In genomic region chr3:43882976-43883680, GRCh38 we compare ENCODE assay signal across 18 cellular contexts.
DNase-seq lines count a peak whose midpoint lies in the region; ATAC-seq, FAIRE-seq and TF ChIP-seq lines count a peak whose summit lies in the region.
"Had no signal": no experiment of that assay in that cellular context is flagged by ENCODE, and none has a peak within 500 bp of the region (broad histone marks: within the 10 kb centered on the region; RNA-seq: fewer than 3 reads in every experiment).

No MANE protein-coding gene starts in this region.

- CTCF ChIA-PET in T-cell (lab: Charles Lee), result no interaction called here

- no peak overlapping the region for H3K27ac ChIP-seq in right atrium auricular region
- H3K27ac ChIP-seq: BLaER1, GM23248, Peyer's patch had no signal

- no peak overlapping the region for H3K4me3 ChIP-seq in right atrium auricular region
- no peak overlapping the region for H3K4me3 ChIP-seq in bronchial epithelial cell (ENCODE audit: low read depth, low read length)
- H3K4me3 ChIP-seq: A549, BLaER1, GM12878, GM23248, Peyer's patch had no signal

- peaks cover 11% of the 10 kb centered on the region for H3K4me1 Mint-ChIP-seq in neural crest cell
- no peaks in the 10 kb centered on the region for H3K4me1 Mint-ChIP-seq in T-cell

- DNase-seq in cardiac septum (ENCODE audit: low spot score), result peak; percentile 74
- DNase-seq in right atrium auricular region (ENCODE audit: low spot score), result no peak
- DNase-seq in bronchial epithelial cell (ENCODE audit: low read depth), result no peak
- DNase-seq in neural crest cell (ENCODE audit: low read depth, low spot score), result no peak
- no peak for DNase-seq in T-cell
- DNase-seq: Calu3; CD8-positive, alpha-beta T cell; DMS53; EL; GM23248; NCI-H2081 treated with DMSO at 0.1 percent for 48 hours; Peyer's patch had no signal

- H3K9me3 Mint-ChIP-seq in neural crest cell, result peaks cover 4% of the 10 kb centered on the region
- no peaks in the 10 kb centered on the region for H3K9me3 Mint-ChIP-seq in T-cell
- H3K9me3 Mint-ChIP-seq: CD8-positive, alpha-beta T cell had no signal

- no peak overlapping the region for H3K4me3 Mint-ChIP-seq in neural crest cell
- no peak overlapping the region for H3K4me3 Mint-ChIP-seq in T-cell
- H3K4me3 Mint-ChIP-seq: CD8-positive, alpha-beta T cell had no signal

- H3K27me3 Mint-ChIP-seq in neural crest cell (ENCODE audit: low read depth) (peaks cover 3% of the 10 kb centered on the region), T-cell (peaks cover 0 to 2% of the 10 kb centered on the region in 2 donors)

- H3K36me3 ChIP-seq in right atrium auricular region (no peaks in the 10 kb centered on the region), bronchial epithelial cell (ENCODE audit: control insufficient read depth, insufficient read depth, low read length) (no peaks in the 10 kb centered on the region)
- H3K36me3 ChIP-seq: BLaER1, Peyer's patch had no signal

- peaks cover 0 to 32% of the 10 kb centered on the region in 2 donors for H3K4me1 ChIP-seq in right atrium auricular region
- H3K4me1 ChIP-seq: BLaER1, Peyer's patch had no signal

- no peaks in the 10 kb centered on the region for H3K9me3 ChIP-seq in right atrium auricular region
- H3K9me3 ChIP-seq: A549, BLaER1, Peyer's patch had no signal

- no peak for ATAC-seq in HG03469 (IDR thresholded peaks at IDR 0.05; ENCODE audit: unreplicated experiment)
- ATAC-seq in T-cell (replicated peaks in 1 of 4), result no peak
- no peak for ATAC-seq in GM21447 (IDR thresholded peaks at IDR 0.05; ENCODE audit: unreplicated experiment)
- ATAC-seq: A549; CD8-positive, alpha-beta T cell; GM12878; HCT116 had no signal

- TF ChIP-seq CTCF in right atrium auricular region (IDR thresholded peaks at IDR 0.05) (no peak), bronchial epithelial cell (IDR thresholded peaks at IDR 0.05; ENCODE audit: insufficient read depth, low read length, severe bottlenecking) (no peak), neural crest cell (conservative IDR thresholded peaks at IDR 0.05) (no peak)

- H3K27ac Mint-ChIP-seq in neural crest cell (ENCODE audit: unreplicated experiment) (peak overlapping the region; percentile 52), T-cell (no peak overlapping the region)
- H3K27ac Mint-ChIP-seq: CD8-positive, alpha-beta T cell had no signal

- peak; percentile 83 for FAIRE-seq in bronchial epithelial cell (lab: Jason Lieb, UNC)
- FAIRE-seq: A549, GM12878 had no signal

- intact Hi-C loops in cardiac septum (cut with DNase I), result no loop called here

- H3K27me3 ChIP-seq in right atrium auricular region (no peaks in the 10 kb centered on the region), bronchial epithelial cell (ENCODE audit: control insufficient read depth, insufficient read depth, low read length) (no peaks in the 10 kb centered on the region)
- H3K27me3 ChIP-seq: BLaER1, Peyer's patch had no signal

- POLR2A ChIA-PET in T-cell (lab: Charles Lee), result no interaction called here

- no peaks in the 10 kb centered on the region for H3K36me3 Mint-ChIP-seq in neural crest cell (ENCODE audit: low read depth)
- H3K36me3 Mint-ChIP-seq in T-cell, result no peaks in the 10 kb centered on the region
- H3K36me3 Mint-ChIP-seq: CD8-positive, alpha-beta T cell had no signal
